9 cellular contexts compared by ENCODE assay signal in the genomic region with DNA sequence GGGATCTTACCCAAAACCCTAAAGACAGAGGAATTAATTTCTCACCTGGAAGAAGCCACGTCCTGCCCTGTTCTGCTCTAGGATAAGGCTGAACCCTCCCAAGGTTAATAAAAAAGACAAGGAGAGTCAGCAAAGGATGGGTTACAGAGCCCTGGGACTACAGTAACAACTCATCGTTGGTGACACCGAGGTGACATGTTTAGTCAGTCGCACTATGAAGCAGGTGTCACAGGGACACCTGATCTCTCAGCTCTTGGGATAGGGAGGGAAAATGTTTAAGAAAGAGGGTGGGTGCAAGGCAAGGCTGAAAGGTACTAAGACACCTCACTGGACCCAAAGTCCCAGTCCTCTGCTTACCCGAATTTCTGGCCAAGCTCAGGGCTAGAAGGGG. TPM values are rescaled to one million over a fixed set of nuclear protein-coding genes. Genes with fewer than 3 reads are reported as not detected.
DNase-seq lines count a peak whose midpoint lies in the region; ATAC-seq, FAIRE-seq and TF ChIP-seq lines count a peak whose summit lies in the region.
"Had no signal": no experiment of that assay in that cellular context is flagged by ENCODE, and none has a peak within 500 bp of the region (broad histone marks: within the 10 kb centered on the region; RNA-seq: fewer than 3 reads in every experiment).

No MANE protein-coding gene starts in this region.

- peak overlapping the region; percentile 86 for H3K9ac ChIP-seq in iPS-20b (ENCODE audit: low read depth, low read length)

- peak overlapping the region; percentile 88 for H3K4me3 Mint-ChIP-seq in HFFc6
- peak overlapping the region; percentile 62 for H3K4me3 Mint-ChIP-seq in stimulated activated effector memory CD8-positive, alpha-beta T cell treated with anti-CD3 and anti-CD28 coated beads, Interleukin-12 subunit alpha, Interleukin-12 subunit beta, amount 100 ng/mL, for 72 hours

- FAIRE-seq in D721Med (lab: Jason Lieb, UNC) = no peak

- H3K36me3 ChIP-seq in iPS-20b (ENCODE audit: insufficient read depth, low read depth, low read length) = no peaks in the 10 kb centered on the region
- H3K36me3 ChIP-seq: neutrophil had no signal

- H3K9me3 Mint-ChIP-seq in HFFc6 = no peaks in the 10 kb centered on the region
- no peaks in the 10 kb centered on the region for H3K9me3 Mint-ChIP-seq in stimulated activated effector memory CD8-positive, alpha-beta T cell treated with anti-CD3 and anti-CD28 coated beads, Interleukin-12 subunit alpha, Interleukin-12 subunit beta, amount 100 ng/mL, for 72 hours

- DNase-seq in HFFc6 (no peak), D721Med (ENCODE audit: insufficient read length, low spot score) (no peak), amniotic stem cell (lab: John Stamatoyannopoulos, UW) (no peak)
- DNase-seq in stimulated activated effector memory CD8-positive, alpha-beta T cell treated with anti-CD3 and anti-CD28 coated beads, Interleukin-12 subunit alpha, Interleukin-12 subunit beta, amount 100 ng/mL, for 72 hours (ENCODE audit: low spot score in 2 of 2) = no peak
- no peak for DNase-seq in stimulated activated naive CD4-positive, alpha-beta T cell (lab: John Stamatoyannopoulos, UW)

- no peaks in the 10 kb centered on the region for H3K9me3 ChIP-seq in iPS-20b (ENCODE audit: insufficient read depth, low read depth, low read length)
- H3K9me3 ChIP-seq: neutrophil had no signal

- H3K4me3 ChIP-seq in iPS-20b (ENCODE audit: low read length) = peak overlapping the region; percentile 91

- peaks cover 3% of the 10 kb centered on the region for H3K27me3 Mint-ChIP-seq in HFFc6 (ENCODE audit: insufficient read depth)

- WGBS in adipose tissue, 3 donors = 20 to 39% (median 35%) methylated on average over 5 of the region's 5 CpGs

- peak overlapping the region; percentile 35; the same call in 1 of the 2 replicates for H3K27ac Mint-ChIP-seq in HFFc6
- H3K27ac Mint-ChIP-seq in stimulated activated effector memory CD8-positive, alpha-beta T cell treated with anti-CD3 and anti-CD28 coated beads, Interleukin-12 subunit alpha, Interleukin-12 subunit beta, amount 100 ng/mL, for 72 hours = peak overlapping the region; percentile 53

- TF ChIP-seq CTCF in HFFc6 (IDR thresholded peaks at IDR 0.05) = no peak
- no peak for TF ChIP-seq CTCF in D721Med (IDR thresholded peaks at IDR 0.05; ENCODE audit: insufficient read depth, missing control alignments)

- ATAC-seq in stimulated activated effector memory CD8-positive, alpha-beta T cell treated with anti-CD3 and anti-CD28 coated beads, Interleukin-12 subunit alpha, Interleukin-12 subunit beta, amount 100 ng/mL, for 72 hours = peak; percentile 62
- no peak for ATAC-seq in GM19023 (IDR thresholded peaks at IDR 0.05; ENCODE audit: unreplicated experiment)

- H3K27ac ChIP-seq in adipose tissue (ENCODE audit: low read depth, low read length) (peak overlapping the region; percentile 75), iPS-20b (ENCODE audit: low read length) (no peak overlapping the region)
- H3K27ac ChIP-seq: neutrophil had no signal

- H3K4me1 Mint-ChIP-seq in HFFc6 (ENCODE audit: low read depth) = peaks cover 33% of the 10 kb centered on the region
- peaks cover 11% of the 10 kb centered on the region for H3K4me1 Mint-ChIP-seq in stimulated activated effector memory CD8-positive, alpha-beta T cell treated with anti-CD3 and anti-CD28 coated beads, Interleukin-12 subunit alpha, Interleukin-12 subunit beta, amount 100 ng/mL, for 72 hours

- no peaks in the 10 kb centered on the region for H3K36me3 Mint-ChIP-seq in HFFc6 (ENCODE audit: low read depth)
- H3K36me3 Mint-ChIP-seq in stimulated activated effector memory CD8-positive, alpha-beta T cell treated with anti-CD3 and anti-CD28 coated beads, Interleukin-12 subunit alpha, Interleukin-12 subunit beta, amount 100 ng/mL, for 72 hours = peaks cover 5% of the 10 kb centered on the region

- peaks cover 25% of the 10 kb centered on the region for H3K27me3 ChIP-seq in iPS-20b (ENCODE audit: insufficient read depth, low read length)

- H3K4me1 ChIP-seq in iPS-20b (ENCODE audit: insufficient read depth, low read length) = peaks cover 15% of the 10 kb centered on the region

RNA-seq across cellular contexts. Expression of gene MOCS1, which starts 0.6 kb away (rescaled TPM):
- 10 to 100 TPM in 2 of 6 experiments, 1 to 10 TPM in 4; 7.9 to 11.1 (median 9.2) TPM for total RNA-seq in HFFc6 (2021; fragmentation: NEBNext Ultra II Directional; extraction: Animal tissue kit (Norgen Biotek cat#: 25700))
- 10 to 100 TPM; 20.1 to 88.7 (median 25.4) TPM for polyA plus RNA-seq in adipose tissue
